ENCODE assay signal across 1 cellular context in the genomic region with DNA sequence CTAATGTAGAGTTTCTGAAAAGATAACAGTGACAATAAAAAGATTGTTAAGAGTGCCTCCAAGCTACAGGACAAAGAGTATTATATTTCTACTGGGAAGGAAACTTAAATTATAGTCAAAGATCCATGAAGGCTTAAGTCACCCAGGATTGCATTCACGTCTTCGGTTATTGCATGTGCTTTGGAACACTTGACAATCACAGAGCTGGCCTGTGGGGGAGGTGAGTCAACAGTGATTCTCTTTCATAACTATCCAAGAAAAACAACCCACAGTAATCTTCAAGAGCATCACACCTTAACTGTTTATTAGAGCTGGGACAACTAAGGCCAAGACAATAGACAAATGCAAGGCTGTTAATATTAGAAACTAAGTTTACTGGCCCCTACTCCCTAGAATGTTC.
TF ChIP-seq lines count a peak whose summit lies in the region.

No MANE protein-coding gene starts in this region.

TF ChIP-seq in SK-N-SH, 30 proteins besides CTCF, POLR2A, EP300 and RAD21 (continued from another document):
- peak; percentile 69; the same call in 1 of the 2 replicates for TF ChIP-seq FOSL2 (IDR thresholded peaks at IDR 0.05; ENCODE audit: borderline replicate concordance, low read depth)
- no peak for TF ChIP-seq IRF3 (IDR thresholded peaks at IDR 0.05; ENCODE audit: low read depth, low read length)
- no peak for TF ChIP-seq GATA2 (CRISPR knock-in tag; IDR thresholded peaks at IDR 0.05)
- TF ChIP-seq EZH2phosphoT487 (IDR thresholded peaks at IDR 0.05; ENCODE audit: borderline replicate concordance, low read depth) = no peak
- TF ChIP-seq GABPA (IDR thresholded peaks at IDR 0.05; ENCODE audit: low read depth) = no peak
- TF ChIP-seq, protein P1, sequence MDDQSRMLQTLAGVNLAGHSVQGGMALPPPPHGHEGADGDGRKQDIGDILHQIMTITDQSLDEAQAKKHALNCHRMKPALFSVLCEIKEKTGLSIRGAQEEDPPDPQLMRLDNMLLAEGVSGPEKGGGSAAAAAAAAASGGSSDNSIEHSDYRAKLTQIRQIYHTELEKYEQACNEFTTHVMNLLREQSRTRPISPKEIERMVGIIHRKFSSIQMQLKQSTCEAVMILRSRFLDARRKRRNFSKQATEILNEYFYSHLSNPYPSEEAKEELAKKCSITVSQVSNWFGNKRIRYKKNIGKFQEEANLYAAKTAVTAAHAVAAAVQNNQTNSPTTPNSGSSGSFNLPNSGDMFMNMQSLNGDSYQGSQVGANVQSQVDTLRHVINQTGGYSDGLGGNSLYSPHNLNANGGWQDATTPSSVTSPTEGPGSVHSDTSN (IDR thresholded peaks at IDR 0.05) = peak; percentile 59
- no peak for TF ChIP-seq RCOR1 (IDR thresholded peaks at IDR 0.05; ENCODE audit: low read length)
- no peak for TF ChIP-seq NRF1 (IDR thresholded peaks at IDR 0.05; ENCODE audit: low read depth, low read length)
- TF ChIP-seq YY1 (IDR thresholded peaks at IDR 0.05; ENCODE audit: low read depth) = 0 out of 2 replicates have a peak, but pooled peaks have one; percentile 41
- 0 out of 2 replicates have a peak, but pooled peaks have one; percentile 8 for TF ChIP-seq REST (IDR thresholded peaks at IDR 0.05; ENCODE audit: low read depth, low read length)
- no peak for TF ChIP-seq SIN3A (IDR thresholded peaks at IDR 0.05; ENCODE audit: borderline replicate concordance, low read depth, low read length)
- peak; percentile 62 for TF ChIP-seq TCF12 (IDR thresholded peaks at IDR 0.05)
- no peak for TF ChIP-seq TAF1 (IDR thresholded peaks at IDR 0.05; ENCODE audit: borderline replicate concordance, low read depth, low read length)
- peak; percentile 62 for TF ChIP-seq JUND (IDR thresholded peaks at IDR 0.05)
TF ChIP-seq in SK-N-SH: peak in this region for 10.
